Comparison of ENCODE assay signal across 1 cellular context in the genomic region with DNA sequence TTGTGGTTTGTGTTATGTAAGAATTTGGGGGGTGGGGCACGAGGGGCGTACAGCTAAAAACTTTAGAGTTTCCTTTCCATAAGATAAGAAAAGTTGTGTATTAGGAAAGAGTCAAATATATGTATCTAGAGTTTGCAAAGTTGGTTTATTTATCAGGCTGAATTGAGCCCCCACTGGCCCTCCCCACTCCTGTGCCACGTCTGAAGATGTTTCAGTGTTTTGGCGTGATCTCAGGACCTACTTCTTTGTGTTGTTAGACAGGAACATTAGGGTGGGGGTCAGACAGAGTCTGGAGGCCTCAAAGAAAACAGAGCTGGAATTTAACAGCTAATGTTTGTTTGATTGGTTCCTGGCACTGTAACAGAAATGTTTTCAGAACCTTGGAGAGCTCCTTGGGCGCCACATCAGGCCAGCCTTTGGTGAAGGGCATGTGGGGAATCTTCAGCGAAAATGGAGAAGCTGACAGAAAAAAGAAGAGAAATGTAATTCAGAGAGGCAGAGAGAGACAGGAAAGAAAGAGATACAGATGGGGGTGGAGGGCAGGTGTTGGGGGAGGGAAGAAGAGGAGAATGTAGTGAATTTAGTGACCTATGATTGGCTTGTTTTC.
TF ChIP-seq lines count a peak whose summit lies in the region.

No MANE protein-coding gene starts in this region.

TF ChIP-seq in HepG2, 621 proteins besides CTCF, POLR2A, EP300 and RAD21 (continued from another document):
- no peak; the same call in 1 of the 2 replicates for TF ChIP-seq TARDBP (CRISPR knock-in tag; IDR thresholded peaks at IDR 0.05)
- TF ChIP-seq ZNF230 (CRISPR knock-in tag; IDR thresholded peaks at IDR 0.05) = peak; percentile 88
- peak; percentile 90; the same call in 1 of the 2 replicates for TF ChIP-seq ZSCAN20 (CRISPR knock-in tag; IDR thresholded peaks at IDR 0.05; ENCODE audit: borderline replicate concordance)
- TF ChIP-seq, protein P1, sequence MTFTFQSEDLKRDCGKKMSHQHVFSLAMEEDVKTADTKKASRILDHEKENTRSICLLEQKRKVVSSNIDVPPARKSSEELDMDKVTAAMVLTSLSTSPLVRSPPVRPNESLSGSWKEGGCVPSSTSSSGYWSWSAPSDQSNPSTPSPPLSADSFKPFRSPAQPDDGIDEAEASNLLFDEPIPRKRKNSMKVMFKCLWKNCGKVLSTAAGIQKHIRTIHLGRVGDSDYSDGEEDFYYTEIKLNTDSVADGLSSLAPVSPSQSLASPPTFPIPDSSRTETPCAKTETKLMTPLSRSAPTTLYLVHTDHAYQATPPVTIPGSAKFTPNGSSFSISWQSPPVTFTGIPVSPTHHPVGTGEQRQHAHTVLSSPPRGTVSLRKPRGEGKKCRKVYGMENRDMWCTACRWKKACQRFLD (CRISPR knock-in tag; IDR thresholded peaks at IDR 0.05; ENCODE audit: borderline replicate concordance) = peak; percentile 76; the same call in 1 of the 2 replicates
- no peak for TF ChIP-seq SMAD1 (CRISPR knock-in tag; IDR thresholded peaks at IDR 0.05; ENCODE audit: borderline replicate concordance, low read depth)
- peak; percentile 55; the same call in 1 of the 2 replicates for TF ChIP-seq NFAT5 (CRISPR knock-in tag; IDR thresholded peaks at IDR 0.05)
- TF ChIP-seq ZNF282 (IDR thresholded peaks at IDR 0.05; ENCODE audit: partially characterized antibody) = no peak
- no peak for TF ChIP-seq ATM (IDR thresholded peaks at IDR 0.05; ENCODE audit: borderline replicate concordance)
- no peak for TF ChIP-seq DNMT1 (CRISPR knock-in tag; IDR thresholded peaks at IDR 0.05)
- TF ChIP-seq ZSCAN12 (CRISPR knock-in tag; IDR thresholded peaks at IDR 0.05) = peak; percentile 94; the same call in 1 of the 2 replicates
- no peak for TF ChIP-seq PLRG1 (conservative IDR thresholded peaks at IDR 0.05)
- TF ChIP-seq GABPA (IDR thresholded peaks at IDR 0.05; ENCODE audit: low read depth, low read length) = no peak
- peak; percentile 41; the same call in 1 of the 2 replicates for TF ChIP-seq GABPA (CRISPR knock-in tag; IDR thresholded peaks at IDR 0.05; ENCODE audit: low read depth)
- TF ChIP-seq ZNF562 (CRISPR knock-in tag; IDR thresholded peaks at IDR 0.05; ENCODE audit: borderline replicate concordance) = no peak
- TF ChIP-seq, protein P2, sequence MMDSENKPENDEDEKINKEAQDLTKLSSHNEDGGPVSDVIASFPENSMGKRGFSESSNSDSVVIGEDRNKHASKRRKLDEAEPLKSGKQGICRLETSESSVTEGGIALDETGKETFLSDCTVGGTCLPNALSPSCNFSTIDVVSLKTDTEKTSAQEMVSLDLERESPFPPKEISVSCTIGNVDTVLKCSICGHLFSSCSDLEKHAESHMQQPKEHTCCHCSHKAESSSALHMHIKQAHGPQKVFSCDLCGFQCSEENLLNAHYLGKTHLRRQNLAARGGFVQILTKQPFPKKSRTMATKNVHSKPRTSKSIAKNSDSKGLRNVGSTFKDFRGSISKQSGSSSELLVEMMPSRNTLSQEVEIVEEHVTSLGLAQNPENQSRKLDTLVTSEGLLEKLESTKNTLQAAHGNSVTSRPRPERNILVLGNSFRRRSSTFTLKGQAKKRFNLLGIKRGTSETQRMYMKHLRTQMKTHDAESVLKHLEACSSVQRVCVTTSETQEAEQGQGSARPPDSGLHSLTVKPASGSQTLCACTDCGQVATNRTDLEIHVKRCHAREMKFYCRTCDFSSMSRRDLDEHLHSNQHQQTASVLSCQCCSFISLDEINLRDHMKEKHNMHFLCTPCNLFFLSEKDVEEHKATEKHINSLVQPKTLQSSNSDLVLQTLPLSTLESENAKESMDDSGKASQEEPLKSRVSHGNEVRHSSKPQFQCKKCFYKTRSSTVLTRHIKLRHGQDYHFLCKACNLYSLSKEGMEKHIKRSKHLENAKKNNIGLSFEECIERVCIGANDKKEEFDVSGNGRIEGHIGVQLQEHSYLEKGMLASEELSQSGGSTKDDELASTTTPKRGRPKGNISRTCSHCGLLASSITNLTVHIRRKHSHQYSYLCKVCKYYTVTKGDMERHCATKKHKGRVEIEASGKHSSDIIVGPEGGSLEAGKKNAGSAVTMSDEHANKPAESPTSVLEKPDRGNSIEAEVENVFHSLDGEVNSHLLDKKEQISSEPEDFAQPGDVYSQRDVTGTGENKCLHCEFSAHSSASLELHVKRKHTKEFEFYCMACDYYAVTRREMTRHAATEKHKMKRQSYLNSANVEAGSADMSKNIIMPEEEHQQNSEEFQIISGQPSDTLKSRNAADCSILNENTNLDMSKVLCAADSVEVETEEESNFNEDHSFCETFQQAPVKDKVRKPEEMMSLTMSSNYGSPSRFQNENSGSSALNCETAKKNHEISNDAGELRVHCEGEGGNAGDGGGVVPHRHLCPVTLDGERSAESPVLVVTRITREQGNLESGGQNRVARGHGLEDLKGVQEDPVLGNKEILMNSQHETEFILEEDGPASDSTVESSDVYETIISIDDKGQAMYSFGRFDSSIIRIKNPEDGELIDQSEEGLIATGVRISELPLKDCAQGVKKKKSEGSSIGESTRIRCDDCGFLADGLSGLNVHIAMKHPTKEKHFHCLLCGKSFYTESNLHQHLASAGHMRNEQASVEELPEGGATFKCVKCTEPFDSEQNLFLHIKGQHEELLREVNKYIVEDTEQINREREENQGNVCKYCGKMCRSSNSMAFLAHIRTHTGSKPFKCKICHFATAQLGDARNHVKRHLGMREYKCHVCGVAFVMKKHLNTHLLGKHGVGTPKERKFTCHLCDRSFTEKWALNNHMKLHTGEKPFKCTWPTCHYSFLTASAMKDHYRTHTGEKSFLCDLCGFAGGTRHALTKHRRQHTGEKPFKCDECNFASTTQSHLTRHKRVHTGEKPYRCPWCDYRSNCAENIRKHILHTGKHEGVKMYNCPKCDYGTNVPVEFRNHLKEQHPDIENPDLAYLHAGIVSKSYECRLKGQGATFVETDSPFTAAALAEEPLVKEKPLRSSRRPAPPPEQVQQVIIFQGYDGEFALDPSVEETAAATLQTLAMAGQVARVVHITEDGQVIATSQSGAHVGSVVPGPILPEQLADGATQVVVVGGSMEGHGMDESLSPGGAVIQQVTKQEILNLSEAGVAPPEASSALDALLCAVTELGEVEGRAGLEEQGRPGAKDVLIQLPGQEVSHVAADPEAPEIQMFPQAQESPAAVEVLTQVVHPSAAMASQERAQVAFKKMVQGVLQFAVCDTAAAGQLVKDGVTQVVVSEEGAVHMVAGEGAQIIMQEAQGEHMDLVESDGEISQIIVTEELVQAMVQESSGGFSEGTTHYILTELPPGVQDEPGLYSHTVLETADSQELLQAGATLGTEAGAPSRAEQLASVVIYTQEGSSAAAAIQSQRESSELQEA (CRISPR knock-in tag; IDR thresholded peaks at IDR 0.05; ENCODE audit: not compliant biosample characterization) = no peak
- no peak for TF ChIP-seq ZNF224 (CRISPR knock-in tag; IDR thresholded peaks at IDR 0.05)
- peak; percentile 88 for TF ChIP-seq SIN3A (IDR thresholded peaks at IDR 0.05; ENCODE audit: borderline replicate concordance, low read depth, low read length)
- no peak for TF ChIP-seq RFX1 (IDR thresholded peaks at IDR 0.05)
- TF ChIP-seq STAG1 (CRISPR knock-in tag; IDR thresholded peaks at IDR 0.05) = peak; percentile 10; the same call in 1 of the 2 replicates
- TF ChIP-seq, protein P3, sequence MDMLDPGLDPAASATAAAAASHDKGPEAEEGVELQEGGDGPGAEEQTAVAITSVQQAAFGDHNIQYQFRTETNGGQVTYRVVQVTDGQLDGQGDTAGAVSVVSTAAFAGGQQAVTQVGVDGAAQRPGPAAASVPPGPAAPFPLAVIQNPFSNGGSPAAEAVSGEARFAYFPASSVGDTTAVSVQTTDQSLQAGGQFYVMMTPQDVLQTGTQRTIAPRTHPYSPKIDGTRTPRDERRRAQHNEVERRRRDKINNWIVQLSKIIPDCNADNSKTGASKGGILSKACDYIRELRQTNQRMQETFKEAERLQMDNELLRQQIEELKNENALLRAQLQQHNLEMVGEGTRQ (IDR thresholded peaks at IDR 0.05; ENCODE audit: low read depth, low read length) = no peak
- TF ChIP-seq, protein P3 (CRISPR knock-in tag; IDR thresholded peaks at IDR 0.05; ENCODE audit: borderline replicate concordance) = no peak
- TF ChIP-seq ZFP41 (CRISPR knock-in tag; IDR thresholded peaks at IDR 0.05; ENCODE audit: borderline replicate concordance) = peak; percentile 87
- peak; percentile 65 for TF ChIP-seq FOSL2 (CRISPR knock-in tag; IDR thresholded peaks at IDR 0.05)
- TF ChIP-seq MED1 (CRISPR knock-in tag; IDR thresholded peaks at IDR 0.05) = peak; percentile 72
- peak; percentile 67; the same call in 1 of the 2 replicates for TF ChIP-seq ZNF766 (CRISPR knock-in tag; IDR thresholded peaks at IDR 0.05; ENCODE audit: borderline replicate concordance)
- no peak for TF ChIP-seq NR2F1 (CRISPR knock-in tag; IDR thresholded peaks at IDR 0.05)
- TF ChIP-seq, protein P4, sequence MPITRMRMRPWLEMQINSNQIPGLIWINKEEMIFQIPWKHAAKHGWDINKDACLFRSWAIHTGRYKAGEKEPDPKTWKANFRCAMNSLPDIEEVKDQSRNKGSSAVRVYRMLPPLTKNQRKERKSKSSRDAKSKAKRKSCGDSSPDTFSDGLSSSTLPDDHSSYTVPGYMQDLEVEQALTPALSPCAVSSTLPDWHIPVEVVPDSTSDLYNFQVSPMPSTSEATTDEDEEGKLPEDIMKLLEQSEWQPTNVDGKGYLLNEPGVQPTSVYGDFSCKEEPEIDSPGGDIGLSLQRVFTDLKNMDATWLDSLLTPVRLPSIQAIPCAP (CRISPR knock-in tag; IDR thresholded peaks at IDR 0.05; ENCODE audit: low read depth) = 0 out of 2 replicates have a peak, but pooled peaks have one; percentile 61
- TF ChIP-seq GTF3A (CRISPR knock-in tag; conservative IDR thresholded peaks at IDR 0.05) = no peak
- TF ChIP-seq ZZZ3 (CRISPR knock-in tag; IDR thresholded peaks at IDR 0.05; ENCODE audit: borderline replicate concordance) = no peak
- TF ChIP-seq RFX3 (CRISPR knock-in tag; IDR thresholded peaks at IDR 0.05) = peak; percentile 31; the same call in 1 of the 2 replicates
- no peak for TF ChIP-seq SOX6 (IDR thresholded peaks at IDR 0.05)
- TF ChIP-seq SOX6 (CRISPR knock-in tag; IDR thresholded peaks at IDR 0.05) = peak; percentile 44; the same call in 1 of the 2 replicates
- no peak for TF ChIP-seq SKI (IDR thresholded peaks at IDR 0.05; ENCODE audit: partially characterized antibody)
- TF ChIP-seq NCOR1 (IDR thresholded peaks at IDR 0.05; ENCODE audit: borderline replicate concordance, low read length) = no peak
- TF ChIP-seq TCF7L2 (IDR thresholded peaks at IDR 0.05; ENCODE audit: low read depth, low read length) = no peak
- TF ChIP-seq U2AF1 (optimal IDR thresholded peaks at IDR 0.05; ENCODE audit: low read depth, low read length) = no peak
TF ChIP-seq in HepG2: peak in this region for 306.
